Comparison of ENCODE assay signal across 10 cellular contexts in the genomic region with DNA sequence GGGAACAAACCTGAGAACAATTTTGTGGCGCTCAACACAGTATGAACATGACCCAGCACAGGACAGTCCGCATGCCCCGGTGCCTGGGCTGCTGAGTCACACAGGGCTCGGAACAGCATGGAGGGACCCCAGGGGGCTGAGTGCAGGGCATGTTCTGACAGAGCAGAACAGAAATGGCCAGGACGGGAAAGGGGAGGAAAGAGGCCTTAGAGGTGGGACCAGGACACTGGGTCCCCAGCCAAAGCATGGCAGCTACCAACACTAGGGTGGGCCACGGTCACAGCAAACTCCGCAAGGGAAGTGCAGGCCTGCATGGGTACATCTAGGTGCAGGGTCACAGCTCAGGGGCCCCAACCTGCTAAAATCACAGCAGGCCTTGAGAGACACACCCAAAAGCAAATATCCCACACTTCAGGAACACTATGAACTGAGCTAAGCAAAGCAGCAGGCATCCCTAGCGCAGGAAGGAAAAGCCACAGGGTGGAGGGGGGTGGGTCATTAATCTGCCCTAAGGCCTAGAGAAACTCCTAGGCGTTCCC. TPM values are rescaled to one million over a fixed set of nuclear protein-coding genes. Genes with fewer than 3 reads are reported as not detected.
DNase-seq lines count a peak whose midpoint lies in the region; ATAC-seq and TF ChIP-seq lines count a peak whose summit lies in the region.
"Had no signal": no experiment of that assay in that cellular context is flagged by ENCODE, and none has a peak within 500 bp of the region (broad histone marks: within the 10 kb centered on the region; RNA-seq: fewer than 3 reads in every experiment).

No MANE protein-coding gene starts in this region.

- ATAC-seq in effector memory CD8-positive, alpha-beta T cell (replicated peaks): no peak
- ATAC-seq in sciatic nerve (peak; percentile 2), HG03097 (IDR thresholded peaks at IDR 0.05; ENCODE audit: low FRiP score, unreplicated experiment) (no peak)
- ATAC-seq: right lobe of liver had no signal

- peak overlapping the region; percentile 89 for H3K9ac ChIP-seq in OCI-LY3 (ENCODE audit: low read length)

- peaks cover 9% of the 10 kb centered on the region for H3K36me3 ChIP-seq in OCI-LY3 (replicated peaks; ENCODE audit: low read depth, low read length)
- H3K36me3 ChIP-seq: right lobe of liver had no signal

- H3K79me2 ChIP-seq in OCI-LY3 (ENCODE audit: low read length): peaks cover 28% of the 10 kb centered on the region

- intact Hi-C loops in sciatic nerve (cut with DNase I): no loop called here

- no peaks in the 10 kb centered on the region for H3K27me3 Mint-ChIP-seq in effector memory CD8-positive, alpha-beta T cell

- no peaks in the 10 kb centered on the region for H3K9me3 Mint-ChIP-seq in effector memory CD8-positive, alpha-beta T cell

- peak overlapping the region in 1 of 2 donors; percentile 85 for H3K27ac Mint-ChIP-seq in effector memory CD8-positive, alpha-beta T cell

- TF ChIP-seq CTCF in OCI-LY3 (IDR thresholded peaks at IDR 0.05; ENCODE audit: low read depth, low read length): no peak

- H3K27me3 ChIP-seq in OCI-LY3 (ENCODE audit: low read depth, low read length): no peaks in the 10 kb centered on the region
- H3K27me3 ChIP-seq: right lobe of liver, upper lobe of left lung had no signal

- H3K27ac ChIP-seq in OCI-LY3 (ENCODE audit: low read length): no peak overlapping the region
- H3K27ac ChIP-seq: right lobe of liver had no signal

- peaks cover 43% of the 10 kb centered on the region for H3K4me1 ChIP-seq in OCI-LY3 (ENCODE audit: low read length)
- H3K4me1 ChIP-seq: right lobe of liver had no signal

- peak overlapping the region; percentile 86 for H3K4me2 ChIP-seq in OCI-LY3 (ENCODE audit: low read length)

- H3K36me3 Mint-ChIP-seq in effector memory CD8-positive, alpha-beta T cell (ENCODE audit: insufficient read depth): peaks cover 26% of the 10 kb centered on the region

- H3K4me3 ChIP-seq in OCI-LY3 (ENCODE audit: low read length): peak overlapping the region; percentile 93

- no peak overlapping the region for H2AFZ ChIP-seq in OCI-LY3 (ENCODE audit: low read depth, low read length)

- peak overlapping the region; percentile 79 to 86 for H3K4me3 Mint-ChIP-seq in effector memory CD8-positive, alpha-beta T cell

- peaks cover 9% of the 10 kb centered on the region; the same call in 1 of the 2 replicates for H4K20me1 ChIP-seq in OCI-LY3 (ENCODE audit: insufficient read depth, low read length)

- H3K9me3 ChIP-seq in OCI-LY3 (ENCODE audit: insufficient read depth, low read length): no peaks in the 10 kb centered on the region
- H3K9me3 ChIP-seq: right lobe of liver, upper lobe of left lung had no signal

- peaks cover 23 to 37% of the 10 kb centered on the region in 2 donors for H3K4me1 Mint-ChIP-seq in effector memory CD8-positive, alpha-beta T cell (ENCODE audit: low read depth in 2 of 2)

- DNase-seq in NCI-H748 (lab: John Stamatoyannopoulos, UW; ENCODE audit: unreplicated experiment) (peak; percentile 13), NCI-H748 treated with DMSO at 0.1 percent for 48 hours (lab: John Stamatoyannopoulos, UW) (no peak), sciatic nerve (ENCODE audit: low spot score) (no peak), ecto neural progenitor cell (ENCODE audit: low spot score) (no peak), Ammon's horn (ENCODE audit: low spot score) (no peak)
- no peak for DNase-seq in effector memory CD8-positive, alpha-beta T cell

RNA-seq across cellular contexts. Expression of gene IMPDH1, which starts 5.6 kb away (rescaled TPM):
- 49.3 TPM for total RNA-seq in sciatic nerve

RNA-seq across cellular contexts. Expression of gene PRRT4, which starts 42.7 kb away (rescaled TPM):
- total RNA-seq in sciatic nerve: 4.0 TPM

RNA-seq across cellular contexts. Expression of gene HILPDA, which starts 51.5 kb away (rescaled TPM):
- total RNA-seq in sciatic nerve: 49.4 TPM
